ENCODE assay signal across 18 cellular contexts in genomic region chr13:109547942-109548860, GRCh38.
A peak's percentile ranks its signal among the peaks of the same experiment; 100 is the strongest.
DNase-seq lines count a peak whose midpoint lies in the region; ATAC-seq, FAIRE-seq and TF ChIP-seq lines count a peak whose summit lies in the region.
"Had no signal": no experiment of that assay in that cellular context is flagged by ENCODE, and none has a peak within 500 bp of the region (broad histone marks: within the 10 kb centered on the region; RNA-seq: fewer than 3 reads in every experiment).

No MANE protein-coding gene starts in this region.

- H3K27me3 ChIP-seq in endodermal cell (ENCODE audit: control insufficient read depth, insufficient read depth, low read length, poor library complexity, severe bottlenecking): no peaks in the 10 kb centered on the region
- H3K27me3 ChIP-seq: pancreas, tibial artery had no signal

- H3K27me3 Mint-ChIP-seq in endodermal cell (ENCODE audit: insufficient read depth): no peaks in the 10 kb centered on the region
- H3K27me3 Mint-ChIP-seq: IgD-negative memory B cell had no signal

- H3K4me3 Mint-ChIP-seq in endodermal cell: no peak overlapping the region
- H3K4me3 Mint-ChIP-seq: CD4-positive, CD25-positive, alpha-beta regulatory T cell; dendritic cell treated with granulocyte-macrophage colony-stimulating factor and Interleukin-4, amounts not matched to agents 40 ng/mL and 50 ng/mL, for 4 days; IgD-negative memory B cell had no signal

- H3K27ac ChIP-seq in endodermal cell (ENCODE audit: low read depth, low read length): peak overlapping the region; percentile 41
- H3K27ac ChIP-seq: pancreas, tibial artery had no signal

- no peak overlapping the region for H3K27ac Mint-ChIP-seq in endodermal cell
- H3K27ac Mint-ChIP-seq: CD4-positive, CD25-positive, alpha-beta regulatory T cell; dendritic cell treated with granulocyte-macrophage colony-stimulating factor and Interleukin-4, amounts not matched to agents 40 ng/mL and 50 ng/mL, for 4 days; IgD-negative memory B cell had no signal

- DNase-seq in H54 (ENCODE audit: insufficient read length, low spot score) (no peak), endodermal cell (no peak), RCC 7860 (ENCODE audit: low spot score) (no peak), NCI-H1930 (lab: John Stamatoyannopoulos, UW) (no peak), iPS-NIHi11 (ENCODE audit: low spot score) (no peak)
- DNase-seq in stimulated activated CD4-positive, alpha-beta T cell treated with anti-CD3 and anti-CD28 coated beads, Interleukin-4, amount 100 ng/mL, for 1 hour: no peak
- DNase-seq: activated T-cell treated with anti-CD3 and anti-CD28 coated beads, Interleukin-2, amount 50 U/mL, for 48 hours; CD4-positive, CD25-positive, alpha-beta regulatory T cell; GF-D8; mesenchymal stem cell; NCI-H146; pancreas; tibial artery had no signal

- H3K4me1 Mint-ChIP-seq in endodermal cell: peaks cover 26% of the 10 kb centered on the region
- H3K4me1 Mint-ChIP-seq: CD4-positive, CD25-positive, alpha-beta regulatory T cell had no signal

- 92 to 93% methylated on average over 8 to 9 of the region's 9 CpGs for WGBS in endodermal cell (ENCODE audit: insufficient coverage in 1 of 2, insufficient read length in 1 of 2), 2 experiments

- H3K36me3 ChIP-seq in endodermal cell (ENCODE audit: control insufficient read depth, insufficient read depth, low read length): no peaks in the 10 kb centered on the region
- H3K36me3 ChIP-seq: pancreas, tibial artery had no signal

- no peak overlapping the region for H3K9ac ChIP-seq in endodermal cell (ENCODE audit: extremely low read depth, low read length, poor library complexity, severe bottlenecking)

- H3K9me3 Mint-ChIP-seq in endodermal cell: no peaks in the 10 kb centered on the region
- H3K9me3 Mint-ChIP-seq: dendritic cell treated with granulocyte-macrophage colony-stimulating factor and Interleukin-4, amounts not matched to agents 40 ng/mL and 50 ng/mL, for 4 days; IgD-negative memory B cell had no signal

- H3K9me3 ChIP-seq in endodermal cell (ENCODE audit: control insufficient read depth, low read length): no peaks in the 10 kb centered on the region
- H3K9me3 ChIP-seq: pancreas, tibial artery had no signal

- H3K36me3 Mint-ChIP-seq in endodermal cell (ENCODE audit: low read depth): no peaks in the 10 kb centered on the region
- H3K36me3 Mint-ChIP-seq: CD4-positive, CD25-positive, alpha-beta regulatory T cell; IgD-negative memory B cell had no signal

- TF ChIP-seq POLR2A in H54 (IDR thresholded peaks at IDR 0.05; ENCODE audit: low read depth, low read length): no peak

- TF ChIP-seq CTCF in endodermal cell (conservative IDR thresholded peaks at IDR 0.05): no peak

- FAIRE-seq in H54 (lab: Jason Lieb, UNC): peak; percentile 50
- no peak for FAIRE-seq in RCC 7860 (lab: Jason Lieb, UNC)
- FAIRE-seq: pancreas had no signal

- H3K4me3 ChIP-seq in endodermal cell (ENCODE audit: low read length): no peak overlapping the region
- H3K4me3 ChIP-seq: pancreas, tibial artery had no signal

- H3K4me1 ChIP-seq in endodermal cell (ENCODE audit: control insufficient read depth, insufficient read depth, low read length): no peaks in the 10 kb centered on the region
- H3K4me1 ChIP-seq: pancreas, tibial artery had no signal

- ATAC-seq in GM19035 (IDR thresholded peaks at IDR 0.05; ENCODE audit: unreplicated experiment) (peak; percentile 95), HG03432 (IDR thresholded peaks at IDR 0.05; ENCODE audit: unreplicated experiment) (peak; percentile 87)
- ATAC-seq: SK-N-SH treated with all-trans-retinoic acid at 6 μM for 48 hours had no signal
